ENCODE assay signal across 8 cellular contexts in genomic region chr10:112466802-112467201, GRCh38.
"Had no signal": no experiment of that assay in that cellular context is flagged by ENCODE, and none has a peak within 500 bp of the region (broad histone marks: within the 10 kb centered on the region; RNA-seq: fewer than 3 reads in every experiment).

No MANE protein-coding gene starts in this region.

- FAIRE-seq: H1, H54, HTR-8/SVneo had no signal

- DNase-seq: H9, HCEC 1CT, KBM-7 had no signal

- ATAC-seq: GM23338 had no signal

- H3K4me2 ChIP-seq: GM23338, KMS-11 had no signal

- H2AFZ ChIP-seq: GM23338 had no signal

- H3K27ac ChIP-seq: KMS-11 had no signal

- H3K4me3 ChIP-seq: GM23338 had no signal

- H3K9ac ChIP-seq: KMS-11 had no signal
